In the genomic region with DNA sequence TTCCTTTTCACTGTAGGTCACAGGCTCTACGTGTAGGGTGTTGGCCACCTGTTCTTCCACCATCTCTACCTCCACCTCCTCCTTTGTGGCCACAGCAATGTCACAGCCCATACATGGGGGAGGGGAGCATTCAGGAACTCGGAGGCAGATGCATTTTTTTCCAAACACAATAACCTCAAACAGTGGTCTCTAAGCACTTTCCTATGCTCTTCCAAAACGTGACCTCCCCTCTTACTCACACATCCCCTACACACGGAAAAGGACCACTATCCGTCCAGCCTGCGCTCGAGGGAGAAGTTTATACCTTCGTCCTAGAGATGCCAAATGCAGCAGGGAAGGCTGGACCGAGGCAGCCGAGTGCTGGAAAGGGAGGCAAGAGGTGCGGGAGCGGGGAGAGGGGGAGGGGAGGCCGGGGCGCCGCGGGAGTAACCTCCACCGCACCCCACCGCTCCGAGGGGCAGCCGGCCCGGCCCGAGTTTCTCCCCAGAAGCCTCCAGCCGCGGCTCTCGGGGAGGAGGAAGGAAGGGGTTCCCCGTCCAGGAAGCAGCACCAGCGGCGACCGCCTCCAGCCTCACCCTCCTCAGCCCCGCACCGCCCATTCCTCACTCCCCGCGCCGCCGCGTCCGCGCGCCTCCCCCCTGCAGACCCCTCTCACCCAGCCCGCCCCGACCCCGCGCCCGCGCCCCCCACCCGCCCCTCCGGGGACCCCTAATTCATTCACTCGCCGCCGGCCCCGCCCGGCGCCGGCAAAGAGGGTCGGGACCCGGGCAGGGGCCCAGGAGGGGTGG, we compare ENCODE assay signal across 8 cellular contexts.
DNase-seq lines count a peak whose midpoint lies in the region; ATAC-seq lines count a peak whose summit lies in the region.

No MANE protein-coding gene starts in this region.

- peaks cover 0 to 9% (median 3%) of the 10 kb centered on the region in 11 experiments; a peak in 7 of 22 replicates for H3K9me3 ChIP-seq in BLaER1 treated with 17β-estradiol and CSF1 and Interleukin-3, amounts not matched to agents 10 nM and 100 nM (replicated peaks in 1 of 11)

- H3K27ac ChIP-seq in BLaER1 treated with 17β-estradiol and CSF1 and Interleukin-3, amounts not matched to agents 10 nM and 100 nM, result peak overlapping the region; percentile 82 to 95 (median 90)
- peak overlapping the region; percentile 89 for H3K27ac ChIP-seq in rectal smooth muscle tissue (ENCODE audit: low read depth, low read length)

- H3K4me1 ChIP-seq in BLaER1 treated with 17β-estradiol and CSF1 and Interleukin-3, amounts not matched to agents 10 nM and 100 nM, result peaks cover 19 to 39% (median 30%) of the 10 kb centered on the region in 10 experiments
- peaks cover 8% of the 10 kb centered on the region for H3K4me1 ChIP-seq in rectal smooth muscle tissue (ENCODE audit: control insufficient read depth, insufficient read depth, low read length)

- DNase-seq in HPDE6-E6E7 (ENCODE audit: extremely low spot score) (peak; percentile 6), SW480 (ENCODE audit: low spot score) (peak; percentile 85), amniotic epithelial cell (ENCODE audit: low read depth) (peak; percentile 8), hepatic stellate cell (ENCODE audit: low spot score) (peak; percentile 34)

- peak overlapping the region; percentile 88 to 95 (median 94) for H3K9ac ChIP-seq in BLaER1 treated with 17β-estradiol and CSF1 and Interleukin-3, amounts not matched to agents 10 nM and 100 nM
- H3K9ac ChIP-seq in rectal smooth muscle tissue (ENCODE audit: low read length), result peak overlapping the region; percentile 85

- ATAC-seq in GM19397 (IDR thresholded peaks at IDR 0.05; ENCODE audit: unreplicated experiment), result peak; percentile 24
- ATAC-seq in GM18519 (IDR thresholded peaks at IDR 0.05; ENCODE audit: low FRiP score, unreplicated experiment), result no peak

- peak overlapping the region; percentile 66 to 95 (median 85) for H3K4me3 ChIP-seq in BLaER1 treated with 17β-estradiol and CSF1 and Interleukin-3, amounts not matched to agents 10 nM and 100 nM
- H3K4me3 ChIP-seq in rectal smooth muscle tissue (ENCODE audit: low read length), result peak overlapping the region; percentile 92

- H3K4me2 ChIP-seq in BLaER1 treated with 17β-estradiol and CSF1 and Interleukin-3, amounts not matched to agents 10 nM and 100 nM, result peak overlapping the region; percentile 75 to 94 (median 89)

- H3K27me3 ChIP-seq in BLaER1 treated with 17β-estradiol and CSF1 and Interleukin-3, amounts not matched to agents 10 nM and 100 nM, result no peaks in the 10 kb centered on the region
- no peaks in the 10 kb centered on the region for H3K27me3 ChIP-seq in rectal smooth muscle tissue (ENCODE audit: control insufficient read depth, insufficient read depth, low read length)

- H3K36me3 ChIP-seq in BLaER1 treated with 17β-estradiol and CSF1 and Interleukin-3, amounts not matched to agents 10 nM and 100 nM, result peaks cover 0 to 39% (median 29%) of the 10 kb centered on the region in 11 experiments; a peak in 19 of 22 replicates
- H3K36me3 ChIP-seq in rectal smooth muscle tissue (ENCODE audit: control insufficient read depth, insufficient read depth, low read length), result no peaks in the 10 kb centered on the region

- H4K20me1 ChIP-seq in BLaER1 treated with 17β-estradiol and CSF1 and Interleukin-3, amounts not matched to agents 10 nM and 100 nM, result peaks cover 12 to 46% (median 35%) of the 10 kb centered on the region in 11 experiments; a peak in 18 of 22 replicates

Comparison
In these comparisons a context has a peak if more than half of its experiments do, and no peak if none do; other contexts are left out.
1. DNase-seq: peak in every context shown above with its lines; median percentile 85 in SW480; 34 in hepatic stellate cell; 8 in amniotic epithelial cell; 6 in HPDE6-E6E7.